10 cellular contexts compared by ENCODE assay signal in genomic region chr16:56847173-56847948, GRCh38. TPM values are rescaled to one million over a fixed set of nuclear protein-coding genes. Genes with fewer than 3 reads are reported as not detected.
DNase-seq lines count a peak whose midpoint lies in the region; ATAC-seq and TF ChIP-seq lines count a peak whose summit lies in the region.
"Had no signal": no experiment of that assay in that cellular context is flagged by ENCODE, and none has a peak within 500 bp of the region (broad histone marks: within the 10 kb centered on the region; RNA-seq: fewer than 3 reads in every experiment).

No MANE protein-coding gene starts in this region.

- no peak for TF ChIP-seq CTCF in activated B cell treated with CpG ODN at 0.5 μM for 24 hours (IDR thresholded peaks at IDR 0.05)

- POLR2A ChIA-PET in activated B cell treated with CpG ODN at 0.5 μM for 24 hours (lab: Charles Lee): interaction anchor here (0.8 to 1.4 kb wide), 2 partner anchors 11 to 94 kb away, joined by 3 read pairs; no protein-coding TSS in a partner anchor

- intact Hi-C loops in activated B cell treated with CpG ODN at 0.5 μM for 24 hours (cut with micrococcal nuclease): no loop called here

- no peak overlapping the region for H3K4me3 Mint-ChIP-seq in activated CD8-positive, alpha-beta memory T cell treated with anti-CD3 and anti-CD28 coated beads, Interleukin-2, amount 10 ng/mL, durations not matched to agents 7 days and 5 days
- H3K4me3 Mint-ChIP-seq in activated B cell treated with CpG ODN at 0.5 μM for 24 hours: peak overlapping the region; percentile 42
- peak overlapping the region in 1 of 5 donors; percentile 46 for H3K4me3 Mint-ChIP-seq in immature natural killer cell

- DNase-seq in activated CD8-positive, alpha-beta memory T cell treated with anti-CD3 and anti-CD28 coated beads, Interleukin-2, amount 10 ng/mL, durations not matched to agents 7 days and 5 days: no peak
- DNase-seq in activated CD8-positive, alpha-beta memory T cell treated with anti-CD3 and anti-CD28 coated beads for 24 hours: no peak
- DNase-seq in activated B cell treated with CpG ODN at 0.5 μM for 24 hours (no peak), immature natural killer cell (no peak), superior temporal gyrus (ENCODE audit: extremely low spot score) (peak; percentile 23), NCI-H226 (no peak)
- DNase-seq: NCI-H1694 had no signal

- no peaks in the 10 kb centered on the region for H3K9me3 Mint-ChIP-seq in activated CD8-positive, alpha-beta memory T cell treated with anti-CD3 and anti-CD28 coated beads, Interleukin-2, amount 10 ng/mL, durations not matched to agents 7 days and 5 days (ENCODE audit: low read depth)
- H3K9me3 Mint-ChIP-seq in activated B cell treated with CpG ODN at 0.5 μM for 24 hours: no peaks in the 10 kb centered on the region
- H3K9me3 Mint-ChIP-seq in immature natural killer cell: no peaks in the 10 kb centered on the region

- CTCF ChIA-PET in activated CD8-positive, alpha-beta memory T cell treated with anti-CD3 and anti-CD28 coated beads, Interleukin-2, amount 10 ng/mL, durations not matched to agents 7 days and 5 days (lab: Charles Lee): interaction anchor here (0.8 to 2.2 kb wide), 6 partner anchors 10 to 30 kb away, joined by 3 to 10 read pairs (median 3); no protein-coding TSS in a partner anchor
- CTCF ChIA-PET in activated B cell treated with CpG ODN at 0.5 μM for 24 hours (lab: Charles Lee): interaction anchor here (0.7 kb wide), 1 partner anchor 20 kb away, joined by 3 read pairs; no protein-coding TSS in a partner anchor

- no peaks in the 10 kb centered on the region for H3K27me3 Mint-ChIP-seq in activated CD8-positive, alpha-beta memory T cell treated with anti-CD3 and anti-CD28 coated beads, Interleukin-2, amount 10 ng/mL, durations not matched to agents 7 days and 5 days
- no peaks in the 10 kb centered on the region for H3K27me3 Mint-ChIP-seq in activated B cell treated with CpG ODN at 0.5 μM for 24 hours
- peaks cover 0 to 1% (median 0%) of the 10 kb centered on the region in 3 donors for H3K27me3 Mint-ChIP-seq in immature natural killer cell (ENCODE audit: low read depth in 3 of 3)

- H3K27ac Mint-ChIP-seq in activated CD8-positive, alpha-beta memory T cell treated with anti-CD3 and anti-CD28 coated beads, Interleukin-2, amount 10 ng/mL, durations not matched to agents 7 days and 5 days: peak overlapping the region; percentile 78
- H3K27ac Mint-ChIP-seq in activated B cell treated with CpG ODN at 0.5 μM for 24 hours (peak overlapping the region; percentile 69), immature natural killer cell (peak overlapping the region in 5 of 6 donors; percentile 43 to 85 (median 62))

- peaks cover 14% of the 10 kb centered on the region for H3K36me3 Mint-ChIP-seq in activated CD8-positive, alpha-beta memory T cell treated with anti-CD3 and anti-CD28 coated beads, Interleukin-2, amount 10 ng/mL, durations not matched to agents 7 days and 5 days
- H3K36me3 Mint-ChIP-seq in activated B cell treated with CpG ODN at 0.5 μM for 24 hours (ENCODE audit: low read depth) (peaks cover 23% of the 10 kb centered on the region), immature natural killer cell (peaks cover 5 to 26% (median 10%) of the 10 kb centered on the region in 3 donors)

- H3K4me1 Mint-ChIP-seq in activated CD8-positive, alpha-beta memory T cell treated with anti-CD3 and anti-CD28 coated beads, Interleukin-2, amount 10 ng/mL, durations not matched to agents 7 days and 5 days: peaks cover 41% of the 10 kb centered on the region
- peaks cover 23% of the 10 kb centered on the region for H3K4me1 Mint-ChIP-seq in activated B cell treated with CpG ODN at 0.5 μM for 24 hours
- H3K4me1 Mint-ChIP-seq in immature natural killer cell: peaks cover 7 to 10% of the 10 kb centered on the region in 2 donors

- peak; percentile 69 for ATAC-seq in activated CD8-positive, alpha-beta memory T cell treated with anti-CD3 and anti-CD28 coated beads, Interleukin-2, amount 10 ng/mL, durations not matched to agents 7 days and 5 days
- peak; percentile 70 for ATAC-seq in activated B cell treated with CpG ODN at 0.5 μM for 24 hours (ENCODE audit: low read depth)
- no peak for ATAC-seq in HG03565 (IDR thresholded peaks at IDR 0.05; ENCODE audit: unreplicated experiment)
- no peak for ATAC-seq in GM18909 (IDR thresholded peaks at IDR 0.05; ENCODE audit: poor library complexity, unreplicated experiment)

RNA-seq across cellular contexts. Expression of gene SLC12A3, which starts 17.6 kb away (rescaled TPM):
- not detected for total RNA-seq in activated CD8-positive, alpha-beta memory T cell treated with anti-CD3 and anti-CD28 coated beads, Interleukin-2, amount 10 ng/mL, durations not matched to agents 7 days and 5 days
- total RNA-seq in activated B cell treated with CpG ODN at 0.5 μM for 24 hours: 3.8 and 5.0 TPM in 2 replicates
- under 1 TPM in 1 of 3 donors, not detected in 2; 0.51 TPM for polyA plus RNA-seq in immature natural killer cell
- polyA plus RNA-seq: keratinocyte had no signal

Comparison
In these comparisons a context has a peak if more than half of its experiments do, and no peak if none do; other contexts are left out.
1. ATAC-seq: peak in activated CD8-positive, alpha-beta memory T cell treated with anti-CD3 and anti-CD28 coated beads, Interleukin-2, amount 10 ng/mL, durations not matched to agents 7 days and 5 days (single experiment) and activated B cell treated with CpG ODN at 0.5 μM for 24 hours (single experiment); none in HG03565 (single experiment) and GM18909 (single experiment).
2. Peak in every context shown above with its lines, with median percentiles within 50 percentile points of each other: H3K27ac Mint-ChIP-seq.